Comparison of ENCODE assay signal across 8 cellular contexts in genomic region chrX:74343970-74344622, GRCh38. TPM values are rescaled to one million over a fixed set of nuclear protein-coding genes. Genes with fewer than 3 reads are reported as not detected.
A peak's percentile ranks its signal among the peaks of the same experiment; 100 is the strongest.
DNase-seq lines count a peak whose midpoint lies in the region; ATAC-seq and TF ChIP-seq lines count a peak whose summit lies in the region.

No MANE protein-coding gene starts in this region.

- intact Hi-C loops in mucosa of descending colon (cut with DNase I, micrococcal nuclease) = loop anchor here in 1 of 2 donors (10.0 kb wide), 1 partner anchor 489 kb away; the partner anchor contains the start of gene XIST
- intact Hi-C loops in tibial artery (cut with DNase I; ENCODE audit: low total_unique reads) = loop anchor here (5.0 kb wide), 1 partner anchor 487 kb away; no protein-coding TSS in a partner anchor

- H3K9me3 ChIP-seq in mucosa of descending colon (no peaks in the 10 kb centered on the region), tibial artery (peaks cover 0 to 2% (median under 1%) of the 10 kb centered on the region in 3 donors)

- H3K4me1 ChIP-seq in mucosa of descending colon (ENCODE audit: low read depth) (no peaks in the 10 kb centered on the region), tibial artery (no peaks in the 10 kb centered on the region)

- ATAC-seq in GM19025 (IDR thresholded peaks at IDR 0.05; ENCODE audit: low read depth, unreplicated experiment) = peak; percentile 83
- peak; percentile 73 for ATAC-seq in HG03439 (IDR thresholded peaks at IDR 0.05; ENCODE audit: unreplicated experiment)
- peak; percentile 99 for ATAC-seq in mucosa of descending colon

- peak; percentile 44 for DNase-seq in COLO668 (lab: John Stamatoyannopoulos, UW; ENCODE audit: unreplicated experiment)
- peak; percentile 56 to 76 for DNase-seq in NCI-H446 (lab: John Stamatoyannopoulos, UW)
- peak; percentile 36 for DNase-seq in activated CD4-positive, alpha-beta T cell treated with anti-CD3 and anti-CD28 coated beads for 48 hours
- peak; percentile 27 for DNase-seq in epidermal melanocyte (ENCODE audit: insufficient read length, low spot score)
- DNase-seq in mucosa of descending colon = peak in 1 of 3 donors; percentile 83
- peak; percentile 47 to 66 for DNase-seq in tibial artery

- peak; percentile 17 for TF ChIP-seq CTCF in mucosa of descending colon (IDR thresholded peaks at IDR 0.05)
- peak; percentile 44 to 52 for TF ChIP-seq CTCF in tibial artery (IDR thresholded peaks at IDR 0.05)

- no peak overlapping the region for H3K27ac ChIP-seq in tibial artery

- H3K36me3 ChIP-seq in mucosa of descending colon (ENCODE audit: low read depth) (no peaks in the 10 kb centered on the region), tibial artery (no peaks in the 10 kb centered on the region)

- H3K4me3 ChIP-seq in mucosa of descending colon (no peak overlapping the region), tibial artery (no peak overlapping the region)

- H3K27me3 ChIP-seq in tibial artery = no peaks in the 10 kb centered on the region

RNA-seq across cellular contexts. Expression of gene ZCCHC13, which starts 40.1 kb away (rescaled TPM):
- not detected for total RNA-seq in mucosa of descending colon
